ENCODE assay signal across 16 cellular contexts in the genomic region with DNA sequence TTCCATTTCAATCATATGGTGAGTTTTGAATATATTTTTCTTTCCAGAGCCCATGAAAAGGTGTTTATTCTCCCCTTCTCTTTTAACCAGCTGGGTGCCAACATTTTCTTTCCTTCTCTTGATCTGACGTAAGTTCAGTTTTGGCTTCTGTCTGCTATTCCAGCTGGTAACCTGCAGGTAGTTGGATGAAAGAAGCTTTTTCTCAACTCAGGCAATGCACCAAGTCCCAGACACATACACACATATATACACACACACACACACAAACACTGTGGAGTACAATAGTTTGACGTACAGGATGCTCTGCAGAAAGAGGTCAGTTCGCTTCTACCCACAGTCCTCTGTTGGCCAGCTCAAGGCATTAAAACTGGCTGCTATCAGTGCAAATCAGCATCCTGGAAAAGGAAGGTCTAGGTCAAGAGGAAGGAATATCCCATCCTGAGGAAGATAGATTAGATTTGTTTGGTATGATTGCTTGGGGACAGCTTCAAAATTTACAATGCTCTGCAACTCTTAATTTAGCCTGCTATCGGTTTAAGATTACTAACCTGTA.
"Had no signal": no experiment of that assay in that cellular context is flagged by ENCODE, and none has a peak within 500 bp of the region (broad histone marks: within the 10 kb centered on the region; RNA-seq: fewer than 3 reads in every experiment).

No MANE protein-coding gene starts in this region.

- H3K27ac Mint-ChIP-seq: activated CD8-positive, alpha-beta T cell treated with anti-CD3 and anti-CD28 coated beads for 36 hours; activated naive CD8-positive, alpha-beta T cell treated with anti-CD3 and anti-CD28 coated beads, Interleukin-2, amount 10 ng/mL, durations not matched to agents 7 days and 5 days; activated T-cell treated with anti-CD3 and anti-CD28 coated beads, Interleukin-2, amount 50 U/mL, for 72 hours; stimulated activated effector memory CD8-positive, alpha-beta T cell treated with anti-CD3 and anti-CD28 coated beads, Interleukin-12 subunit alpha, Interleukin-12 subunit beta, amount 100 ng/mL, for 72 hours had no signal

- H3K9me3 Mint-ChIP-seq: activated CD8-positive, alpha-beta T cell treated with anti-CD3 and anti-CD28 coated beads for 36 hours; activated naive CD8-positive, alpha-beta T cell treated with anti-CD3 and anti-CD28 coated beads, Interleukin-2, amount 10 ng/mL, durations not matched to agents 7 days and 5 days; activated T-cell treated with anti-CD3 and anti-CD28 coated beads, Interleukin-2, amount 50 U/mL, for 72 hours had no signal

- H3K4me1 Mint-ChIP-seq: activated naive CD8-positive, alpha-beta T cell treated with anti-CD3 and anti-CD28 coated beads, Interleukin-2, amount 10 ng/mL, durations not matched to agents 7 days and 5 days; stimulated activated effector memory CD8-positive, alpha-beta T cell treated with anti-CD3 and anti-CD28 coated beads, Interleukin-12 subunit alpha, Interleukin-12 subunit beta, amount 100 ng/mL, for 72 hours had no signal

- H3K9me3 ChIP-seq: ascending aorta, pancreas, tibial artery had no signal

- H3K4me3 Mint-ChIP-seq: activated CD8-positive, alpha-beta T cell treated with anti-CD3 and anti-CD28 coated beads for 36 hours; activated naive CD8-positive, alpha-beta T cell treated with anti-CD3 and anti-CD28 coated beads, Interleukin-2, amount 10 ng/mL, durations not matched to agents 7 days and 5 days; activated T-cell treated with anti-CD3 and anti-CD28 coated beads, Interleukin-2, amount 50 U/mL, for 72 hours; stimulated activated effector memory CD8-positive, alpha-beta T cell treated with anti-CD3 and anti-CD28 coated beads, Interleukin-12 subunit alpha, Interleukin-12 subunit beta, amount 100 ng/mL, for 72 hours had no signal

- ATAC-seq: activated CD8-positive, alpha-beta T cell treated with anti-CD3 and anti-CD28 coated beads for 36 hours; activated T-cell treated with anti-CD3 and anti-CD28 coated beads, Interleukin-2, amount 50 U/mL, for 72 hours; left colon; pancreas; stimulated activated effector memory CD8-positive, alpha-beta T cell treated with anti-CD3 and anti-CD28 coated beads, Interleukin-12 subunit alpha, Interleukin-12 subunit beta, amount 100 ng/mL, for 72 hours had no signal

- H3K36me3 ChIP-seq: ascending aorta, pancreas, tibial artery had no signal

- H3K4me1 ChIP-seq: ascending aorta, pancreas, tibial artery had no signal

- H3K27me3 Mint-ChIP-seq: activated CD8-positive, alpha-beta T cell treated with anti-CD3 and anti-CD28 coated beads for 36 hours; activated naive CD8-positive, alpha-beta T cell treated with anti-CD3 and anti-CD28 coated beads, Interleukin-2, amount 10 ng/mL, durations not matched to agents 7 days and 5 days had no signal

- H3K27ac ChIP-seq: ascending aorta, epithelial cell of prostate, pancreas, tibial artery had no signal

- H3K4me3 ChIP-seq: ascending aorta, pancreas, tibial artery had no signal

- H3K36me3 Mint-ChIP-seq: activated naive CD8-positive, alpha-beta T cell treated with anti-CD3 and anti-CD28 coated beads, Interleukin-2, amount 10 ng/mL, durations not matched to agents 7 days and 5 days; stimulated activated effector memory CD8-positive, alpha-beta T cell treated with anti-CD3 and anti-CD28 coated beads, Interleukin-12 subunit alpha, Interleukin-12 subunit beta, amount 100 ng/mL, for 72 hours had no signal

- DNase-seq: activated CD4-positive, alpha-beta T cell treated with anti-CD3 and anti-CD28 coated beads for 4 hours; activated CD8-positive, alpha-beta memory T cell treated with anti-CD3 and anti-CD28 coated beads, Interleukin-2, amount 50 U/mL, for 4 hours; activated CD8-positive, alpha-beta T cell treated with anti-CD3 and anti-CD28 coated beads for 36 hours; activated gamma-delta T cell treated with Interleukin-2 at 50 U/mL for 16 hours; activated naive CD8-positive, alpha-beta T cell treated with anti-CD3 and anti-CD28 coated beads, Interleukin-2, amount 10 ng/mL, durations not matched to agents 7 days and 5 days; activated T-cell treated with anti-CD3 and anti-CD28 coated beads, Interleukin-2, amount 50 U/mL, for 72 hours; effector CD4-positive, alpha-beta T cell; left colon; pancreas; small intestine; SW 1271; T-helper 9 cell; tibial artery had no signal

- H3K27me3 ChIP-seq: ascending aorta, pancreas, tibial artery had no signal
